In the genomic region with DNA sequence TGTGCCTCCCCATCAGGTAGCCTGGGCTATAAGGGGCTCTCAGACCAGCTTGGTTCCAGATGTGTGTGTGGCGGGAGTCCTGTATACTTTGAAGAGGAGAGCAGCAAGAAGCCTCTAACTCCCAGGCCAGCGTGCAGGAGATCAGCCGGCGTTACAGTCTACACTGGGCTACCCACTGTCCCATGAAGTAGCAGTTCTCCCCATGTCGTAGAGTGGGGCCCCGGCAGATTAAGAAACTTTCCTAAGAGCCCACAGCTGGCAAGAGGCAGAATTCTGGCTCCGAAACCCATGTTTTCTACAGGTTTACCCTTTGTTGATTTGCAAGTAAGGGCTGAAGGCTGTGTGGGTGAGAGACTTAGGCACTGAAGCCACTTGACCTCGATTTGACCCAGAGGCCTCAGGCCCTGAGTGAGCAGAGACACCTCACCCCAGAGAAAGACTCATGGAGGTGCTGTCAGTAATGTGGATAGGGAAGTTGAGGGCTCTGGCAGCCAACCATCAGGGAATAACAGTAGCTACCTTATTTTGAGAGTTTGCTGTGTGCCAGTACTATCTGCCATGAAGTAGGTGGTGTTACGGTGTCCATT, we compare ENCODE assay signal across 1 cellular context.
TF ChIP-seq lines count a peak whose summit lies in the region.

No MANE protein-coding gene starts in this region.

TF ChIP-seq in K562, 482 proteins besides CTCF, POLR2A, EP300 and RAD21 (continued from another document):
- TF ChIP-seq, protein P1, sequence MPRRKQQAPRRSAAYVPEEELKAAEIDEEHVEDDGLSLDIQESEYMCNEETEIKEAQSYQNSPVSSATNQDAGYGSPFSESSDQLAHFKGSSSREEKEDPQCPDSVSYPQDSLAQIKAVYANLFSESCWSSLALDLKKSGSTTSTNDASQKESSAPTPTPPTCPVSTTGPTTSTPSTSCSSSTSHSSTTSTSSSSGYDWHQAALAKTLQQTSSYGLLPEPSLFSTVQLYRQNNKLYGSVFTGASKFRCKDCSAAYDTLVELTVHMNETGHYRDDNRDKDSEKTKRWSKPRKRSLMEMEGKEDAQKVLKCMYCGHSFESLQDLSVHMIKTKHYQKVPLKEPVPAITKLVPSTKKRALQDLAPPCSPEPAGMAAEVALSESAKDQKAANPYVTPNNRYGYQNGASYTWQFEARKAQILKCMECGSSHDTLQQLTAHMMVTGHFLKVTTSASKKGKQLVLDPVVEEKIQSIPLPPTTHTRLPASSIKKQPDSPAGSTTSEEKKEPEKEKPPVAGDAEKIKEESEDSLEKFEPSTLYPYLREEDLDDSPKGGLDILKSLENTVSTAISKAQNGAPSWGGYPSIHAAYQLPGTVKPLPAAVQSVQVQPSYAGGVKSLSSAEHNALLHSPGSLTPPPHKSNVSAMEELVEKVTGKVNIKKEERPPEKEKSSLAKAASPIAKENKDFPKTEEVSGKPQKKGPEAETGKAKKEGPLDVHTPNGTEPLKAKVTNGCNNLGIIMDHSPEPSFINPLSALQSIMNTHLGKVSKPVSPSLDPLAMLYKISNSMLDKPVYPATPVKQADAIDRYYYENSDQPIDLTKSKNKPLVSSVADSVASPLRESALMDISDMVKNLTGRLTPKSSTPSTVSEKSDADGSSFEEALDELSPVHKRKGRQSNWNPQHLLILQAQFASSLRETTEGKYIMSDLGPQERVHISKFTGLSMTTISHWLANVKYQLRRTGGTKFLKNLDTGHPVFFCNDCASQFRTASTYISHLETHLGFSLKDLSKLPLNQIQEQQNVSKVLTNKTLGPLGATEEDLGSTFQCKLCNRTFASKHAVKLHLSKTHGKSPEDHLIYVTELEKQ (CRISPR knock-in tag; IDR thresholded peaks at IDR 0.05) = no peak
- TF ChIP-seq NR2C2 (CRISPR knock-in tag; IDR thresholded peaks at IDR 0.05) = no peak
- peak; percentile 69 for TF ChIP-seq NR2C2 (tag; IDR thresholded peaks at IDR 0.05)
- TF ChIP-seq POLR2H (tag; IDR thresholded peaks at IDR 0.05; ENCODE audit: low read depth) = 0 out of 2 replicates have a peak, but pooled peaks have one; percentile 2
